ENCODE assay signal across 17 cellular contexts in genomic region chr3:133843634-133844033, GRCh38. TPM values are rescaled to one million over a fixed set of nuclear protein-coding genes. Genes with fewer than 3 reads are reported as not detected.
DNase-seq lines count a peak whose midpoint lies in the region; ATAC-seq, FAIRE-seq and TF ChIP-seq lines count a peak whose summit lies in the region.
"Had no signal": no experiment of that assay in that cellular context is flagged by ENCODE, and none has a peak within 500 bp of the region (broad histone marks: within the 10 kb centered on the region; RNA-seq: fewer than 3 reads in every experiment).

No MANE protein-coding gene starts in this region.

- intact Hi-C loops in posterior vena cava (cut with DNase I) (no loop called here), pancreas (cut with DNase I) (no loop called here)

- no peak overlapping the region for H3K4me3 ChIP-seq in MG63
- H3K4me3 ChIP-seq in pancreas, result no peak overlapping the region
- H3K4me3 ChIP-seq: breast epithelium, gastroesophageal sphincter, SJSA1 had no signal

- 70 to 83% methylated on average over 7 of the region's 7 CpGs for WGBS in pancreas, 2 donors

- H3K27me3 ChIP-seq in MG63 (no peaks in the 10 kb centered on the region), pancreas (no peaks in the 10 kb centered on the region)
- H3K27me3 ChIP-seq: breast epithelium, gastroesophageal sphincter had no signal

- TF ChIP-seq CTCF in pancreas (IDR thresholded peaks at IDR 0.05), result no peak

- H3K36me3 ChIP-seq in MG63, result no peaks in the 10 kb centered on the region
- no peaks in the 10 kb centered on the region for H3K36me3 ChIP-seq in pancreas
- H3K36me3 ChIP-seq: breast epithelium, SJSA1 had no signal

- H3K4me1 ChIP-seq in pancreas, result no peaks in the 10 kb centered on the region
- H3K4me1 ChIP-seq: breast epithelium, gastroesophageal sphincter, SJSA1 had no signal

- no peak for FAIRE-seq in pancreas (lab: Jason Lieb, UNC)
- FAIRE-seq: GM12892, islet of Langerhans had no signal

- peak; percentile 78 for DNase-seq in EH (ENCODE audit: low read depth)
- peak; percentile 34 for DNase-seq in MG63
- DNase-seq in fibroblast of peridontal ligament (ENCODE audit: extremely low read depth), result peak; percentile 12
- DNase-seq in posterior vena cava (ENCODE audit: low spot score), result peak; percentile 30
- DNase-seq in Kasumi-1 (lab: John Stamatoyannopoulos, UW), result no peak
- no peak for DNase-seq in DMS79 treated with DMSO at 0.1 percent for 48 hours (lab: John Stamatoyannopoulos, UW)
- DNase-seq in pancreas, result no peak
- no peak for DNase-seq in stimulated activated CD4-positive, alpha-beta T cell treated with anti-CD3 and anti-CD28 coated beads, Interleukin-4, amount 100 ng/mL, for 1 hour
- DNase-seq: activated effector memory CD4-positive, alpha-beta T cell treated with anti-CD3 and anti-CD28 coated beads, Interleukin-2, amount 50 U/mL, for 16 hours; effector CD8-positive, alpha-beta T cell; NCI-H1105 treated with DMSO at 0.1 percent for 48 hours had no signal

- no peaks in the 10 kb centered on the region for H3K9me3 ChIP-seq in MG63
- H3K9me3 ChIP-seq in pancreas, result no peaks in the 10 kb centered on the region
- H3K9me3 ChIP-seq: breast epithelium, gastroesophageal sphincter, SJSA1 had no signal

- H3K27ac ChIP-seq in pancreas, result no peak overlapping the region
- H3K27ac ChIP-seq: breast epithelium, C4-2B, gastroesophageal sphincter, SJSA1 had no signal

- no peak for ATAC-seq in pancreas
- ATAC-seq: gastroesophageal sphincter had no signal

RNA-seq across cellular contexts. Expression of gene SRPRB, which starts 38.0 kb away (rescaled TPM):
- total RNA-seq in MG63 (2014; rRNA removed; shearing (Covaris generic); ENCODE audit: low replicate concordance), result 83.0 and 173 TPM in 2 replicates
- total RNA-seq in posterior vena cava (10 to 100 TPM; 35.7 to 42.6 TPM), pancreas (100 to 1,000 TPM in 2 of 6 donors, 10 to 100 TPM in 4; 67.2 to 132 (median 77.1) TPM)
- 10 to 100 TPM; 37.0 to 37.1 TPM for polyA plus RNA-seq in pancreas

RNA-seq across cellular contexts. Expression of gene RAB6B, which starts 52.0 kb away (rescaled TPM):
- total RNA-seq in MG63 (2014; rRNA removed; shearing (Covaris generic); ENCODE audit: low replicate concordance), result 3.3 and 4.0 TPM in 2 replicates
- total RNA-seq in posterior vena cava (1 to 10 TPM; 6.9 to 8.9 TPM), pancreas (1 to 10 TPM; 1.8 to 9.2 (median 5.4) TPM)
- 1 to 10 TPM; 1.6 to 3.1 TPM for polyA plus RNA-seq in pancreas

Comparison
In these comparisons a context has a peak if more than half of its experiments do, and no peak if none do; other contexts are left out.
1. DNase-seq: peak in EH (single experiment), MG63 (single experiment), fibroblast of peridontal ligament (single experiment) and posterior vena cava (single experiment); none in Kasumi-1 (0 of 2), DMS79 treated with DMSO at 0.1 percent for 48 hours (single experiment), pancreas (0 of 6) and stimulated activated CD4-positive, alpha-beta T cell treated with anti-CD3 and anti-CD28 coated beads, Interleukin-4, amount 100 ng/mL, for 1 hour (single experiment).